ENCODE assay signal across 1 cellular context in the genomic region with DNA sequence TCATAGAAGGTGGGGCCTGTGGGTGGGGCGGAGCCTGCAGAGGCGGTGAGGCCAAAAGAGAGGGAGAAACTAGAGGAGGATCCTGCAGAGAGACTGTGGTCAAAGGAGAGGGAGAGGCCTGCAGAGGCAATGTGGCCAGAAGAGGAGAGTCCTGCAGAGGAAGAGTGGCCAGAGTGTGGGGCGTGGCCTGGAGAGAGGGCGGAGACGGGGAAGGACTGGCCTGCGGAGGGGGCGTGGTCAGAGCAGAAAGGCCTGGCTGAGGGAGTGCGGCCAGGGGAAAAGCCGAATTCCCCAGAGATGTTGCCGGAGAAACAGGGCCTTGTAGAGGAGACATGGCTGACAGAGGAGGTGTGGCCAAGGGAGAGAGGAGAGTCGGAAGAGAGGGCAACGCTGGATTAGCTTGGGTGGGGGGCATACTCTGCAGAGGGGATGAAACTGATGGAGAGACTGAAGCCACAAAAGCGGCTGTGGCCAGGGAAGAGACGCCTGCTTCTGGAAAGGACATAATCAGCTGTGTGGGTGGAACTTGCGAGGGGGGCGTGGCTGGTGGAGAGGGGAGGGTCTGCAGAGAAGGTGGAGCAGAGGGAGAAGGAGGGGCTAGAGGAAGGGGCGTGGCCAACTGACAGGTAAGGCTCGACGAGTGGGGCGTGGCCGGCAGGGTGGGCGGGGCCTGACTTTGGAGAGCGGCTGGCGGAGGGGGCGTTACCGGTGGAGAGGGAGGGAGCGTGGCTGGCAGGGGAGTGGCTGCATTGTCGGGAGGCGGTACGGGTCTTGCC.
TF ChIP-seq lines count a peak whose summit lies in the region.

No MANE protein-coding gene starts in this region.

TF ChIP-seq in K562, 482 proteins besides CTCF, POLR2A, EP300 and RAD21 (continues in another document):
- TF ChIP-seq HNRNPLL (IDR thresholded peaks at IDR 0.05; ENCODE audit: low read depth, low read length, poor library complexity, severe bottlenecking): no peak
- TF ChIP-seq STAG1 (CRISPR knock-in tag; IDR thresholded peaks at IDR 0.05; ENCODE audit: borderline replicate concordance): no peak
- TF ChIP-seq NBN (IDR thresholded peaks at IDR 0.05; ENCODE audit: low read depth): 0 out of 2 replicates have a peak, but pooled peaks have one; percentile 74
- peak; percentile 94 for TF ChIP-seq SMARCA5 (IDR thresholded peaks at IDR 0.05)
- peak; percentile 92 for TF ChIP-seq PKNOX1 (IDR thresholded peaks at IDR 0.05)
- 0 out of 2 replicates have a peak, but pooled peaks have one; percentile 11 for TF ChIP-seq ZNF143 (CRISPR knock-in tag; IDR thresholded peaks at IDR 0.05)
- no peak for TF ChIP-seq ZNF224 (CRISPR knock-in tag; IDR thresholded peaks at IDR 0.05)
- no peak for TF ChIP-seq SMC3 (conservative IDR thresholded peaks at IDR 0.05; ENCODE audit: insufficient read depth, low read depth, low read length)
- TF ChIP-seq KLF13 (tag; IDR thresholded peaks at IDR 0.05; ENCODE audit: borderline replicate concordance, low read depth): 0 out of 2 replicates have a peak, but pooled peaks have one; percentile 22
- TF ChIP-seq, protein P1, sequence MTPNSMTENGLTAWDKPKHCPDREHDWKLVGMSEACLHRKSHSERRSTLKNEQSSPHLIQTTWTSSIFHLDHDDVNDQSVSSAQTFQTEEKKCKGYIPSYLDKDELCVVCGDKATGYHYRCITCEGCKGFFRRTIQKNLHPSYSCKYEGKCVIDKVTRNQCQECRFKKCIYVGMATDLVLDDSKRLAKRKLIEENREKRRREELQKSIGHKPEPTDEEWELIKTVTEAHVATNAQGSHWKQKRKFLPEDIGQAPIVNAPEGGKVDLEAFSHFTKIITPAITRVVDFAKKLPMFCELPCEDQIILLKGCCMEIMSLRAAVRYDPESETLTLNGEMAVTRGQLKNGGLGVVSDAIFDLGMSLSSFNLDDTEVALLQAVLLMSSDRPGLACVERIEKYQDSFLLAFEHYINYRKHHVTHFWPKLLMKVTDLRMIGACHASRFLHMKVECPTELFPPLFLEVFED (CRISPR knock-in tag; conservative IDR thresholded peaks at IDR 0.05): no peak
- no peak for TF ChIP-seq ZNF583 (CRISPR knock-in tag; IDR thresholded peaks at IDR 0.05)
- TF ChIP-seq CHD1 (IDR thresholded peaks at IDR 0.05; ENCODE audit: low read length): peak; percentile 57
- TF ChIP-seq, protein P2, sequence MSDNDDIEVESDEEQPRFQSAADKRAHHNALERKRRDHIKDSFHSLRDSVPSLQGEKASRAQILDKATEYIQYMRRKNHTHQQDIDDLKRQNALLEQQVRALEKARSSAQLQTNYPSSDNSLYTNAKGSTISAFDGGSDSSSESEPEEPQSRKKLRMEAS (CRISPR knock-in tag; IDR thresholded peaks at IDR 0.05): peak; percentile 52
- TF ChIP-seq ATF1 (CRISPR knock-in tag; IDR thresholded peaks at IDR 0.05): no peak
- TF ChIP-seq ATF1 (tag; IDR thresholded peaks at IDR 0.05): 0 out of 2 replicates have a peak, but pooled peaks have one; percentile 4
- peak; percentile 89 for TF ChIP-seq DACH1 (IDR thresholded peaks at IDR 0.05; ENCODE audit: partially characterized antibody)
- TF ChIP-seq, protein P3, sequence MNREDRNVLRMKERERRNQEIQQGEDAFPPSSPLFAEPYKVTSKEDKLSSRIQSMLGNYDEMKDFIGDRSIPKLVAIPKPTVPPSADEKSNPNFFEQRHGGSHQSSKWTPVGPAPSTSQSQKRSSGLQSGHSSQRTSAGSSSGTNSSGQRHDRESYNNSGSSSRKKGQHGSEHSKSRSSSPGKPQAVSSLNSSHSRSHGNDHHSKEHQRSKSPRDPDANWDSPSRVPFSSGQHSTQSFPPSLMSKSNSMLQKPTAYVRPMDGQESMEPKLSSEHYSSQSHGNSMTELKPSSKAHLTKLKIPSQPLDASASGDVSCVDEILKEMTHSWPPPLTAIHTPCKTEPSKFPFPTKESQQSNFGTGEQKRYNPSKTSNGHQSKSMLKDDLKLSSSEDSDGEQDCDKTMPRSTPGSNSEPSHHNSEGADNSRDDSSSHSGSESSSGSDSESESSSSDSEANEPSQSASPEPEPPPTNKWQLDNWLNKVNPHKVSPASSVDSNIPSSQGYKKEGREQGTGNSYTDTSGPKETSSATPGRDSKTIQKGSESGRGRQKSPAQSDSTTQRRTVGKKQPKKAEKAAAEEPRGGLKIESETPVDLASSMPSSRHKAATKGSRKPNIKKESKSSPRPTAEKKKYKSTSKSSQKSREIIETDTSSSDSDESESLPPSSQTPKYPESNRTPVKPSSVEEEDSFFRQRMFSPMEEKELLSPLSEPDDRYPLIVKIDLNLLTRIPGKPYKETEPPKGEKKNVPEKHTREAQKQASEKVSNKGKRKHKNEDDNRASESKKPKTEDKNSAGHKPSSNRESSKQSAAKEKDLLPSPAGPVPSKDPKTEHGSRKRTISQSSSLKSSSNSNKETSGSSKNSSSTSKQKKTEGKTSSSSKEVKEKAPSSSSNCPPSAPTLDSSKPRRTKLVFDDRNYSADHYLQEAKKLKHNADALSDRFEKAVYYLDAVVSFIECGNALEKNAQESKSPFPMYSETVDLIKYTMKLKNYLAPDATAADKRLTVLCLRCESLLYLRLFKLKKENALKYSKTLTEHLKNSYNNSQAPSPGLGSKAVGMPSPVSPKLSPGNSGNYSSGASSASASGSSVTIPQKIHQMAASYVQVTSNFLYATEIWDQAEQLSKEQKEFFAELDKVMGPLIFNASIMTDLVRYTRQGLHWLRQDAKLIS (CRISPR knock-in tag; IDR thresholded peaks at IDR 0.05): 0 out of 2 replicates have a peak, but pooled peaks have one; percentile 49
- TF ChIP-seq ZC3H11A (IDR thresholded peaks at IDR 0.05; ENCODE audit: low read depth, low read length): no peak
- peak; percentile 35; the same call in 1 of the 2 replicates for TF ChIP-seq CREM (IDR thresholded peaks at IDR 0.05; ENCODE audit: low read depth)
- TF ChIP-seq, protein P4, sequence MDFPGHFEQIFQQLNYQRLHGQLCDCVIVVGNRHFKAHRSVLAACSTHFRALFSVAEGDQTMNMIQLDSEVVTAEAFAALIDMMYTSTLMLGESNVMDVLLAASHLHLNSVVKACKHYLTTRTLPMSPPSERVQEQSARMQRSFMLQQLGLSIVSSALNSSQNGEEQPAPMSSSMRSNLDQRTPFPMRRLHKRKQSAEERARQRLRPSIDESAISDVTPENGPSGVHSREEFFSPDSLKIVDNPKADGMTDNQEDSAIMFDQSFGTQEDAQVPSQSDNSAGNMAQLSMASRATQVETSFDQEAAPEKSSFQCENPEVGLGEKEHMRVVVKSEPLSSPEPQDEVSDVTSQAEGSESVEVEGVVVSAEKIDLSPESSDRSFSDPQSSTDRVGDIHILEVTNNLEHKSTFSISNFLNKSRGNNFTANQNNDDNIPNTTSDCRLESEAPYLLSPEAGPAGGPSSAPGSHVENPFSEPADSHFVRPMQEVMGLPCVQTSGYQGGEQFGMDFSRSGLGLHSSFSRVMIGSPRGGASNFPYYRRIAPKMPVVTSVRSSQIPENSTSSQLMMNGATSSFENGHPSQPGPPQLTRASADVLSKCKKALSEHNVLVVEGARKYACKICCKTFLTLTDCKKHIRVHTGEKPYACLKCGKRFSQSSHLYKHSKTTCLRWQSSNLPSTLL (IDR thresholded peaks at IDR 0.05): no peak
- no peak for TF ChIP-seq ZNF584 (CRISPR knock-in tag; IDR thresholded peaks at IDR 0.05; ENCODE audit: low read depth)
- peak; percentile 68; the same call in 1 of the 2 replicates for TF ChIP-seq GABPB1 (CRISPR knock-in tag; IDR thresholded peaks at IDR 0.05)
- no peak for TF ChIP-seq ZBTB17 (CRISPR knock-in tag; IDR thresholded peaks at IDR 0.05)
- peak in 1 of 2 experiments; percentile 47; a peak in 1 of 4 replicates for TF ChIP-seq FOXK2 (conservative IDR thresholded peaks at IDR 0.05 in 1 of 2, IDR thresholded peaks at IDR 0.05 in 1 of 2; ENCODE audit: low read depth in 2 of 2)
- peak; percentile 51; the same call in 1 of the 2 replicates for TF ChIP-seq ZFX (CRISPR knock-in tag; IDR thresholded peaks at IDR 0.05)
- no peak for TF ChIP-seq ZSCAN29 (IDR thresholded peaks at IDR 0.05)
- TF ChIP-seq ZNF511 (CRISPR knock-in tag; IDR thresholded peaks at IDR 0.05): peak; percentile 74; the same call in 1 of the 2 replicates
- TF ChIP-seq SRSF7 (optimal IDR thresholded peaks at IDR 0.05; ENCODE audit: low read depth, low read length): no peak
- no peak for TF ChIP-seq POLR3G (IDR thresholded peaks at IDR 0.05; ENCODE audit: extremely low read depth, insufficient read length, insufficient replicate concordance)
- TF ChIP-seq ZBTB26 (CRISPR knock-in tag; IDR thresholded peaks at IDR 0.05): peak; percentile 18; the same call in 1 of the 2 replicates
- peak; percentile 43; the same call in 1 of the 2 replicates for TF ChIP-seq ARID1B (IDR thresholded peaks at IDR 0.05)
- peak; percentile 11; the same call in 1 of the 2 replicates for TF ChIP-seq LEF1 (IDR thresholded peaks at IDR 0.05)
- 0 out of 2 replicates have a peak, but pooled peaks have one; percentile 24 for TF ChIP-seq MYC (IDR thresholded peaks at IDR 0.05; ENCODE audit: low read depth, low read length)
- no peak for TF ChIP-seq MYC (CRISPR knock-in tag; IDR thresholded peaks at IDR 0.05; ENCODE audit: borderline replicate concordance, low read depth)
- TF ChIP-seq TBP (optimal IDR thresholded peaks at IDR 0.05; ENCODE audit: low read depth, low read length): no peak
- TF ChIP-seq CBX2 (IDR thresholded peaks at IDR 0.05; ENCODE audit: insufficient read depth, low read length, poor library complexity, severe bottlenecking): no peak
- TF ChIP-seq MEF2A (IDR thresholded peaks at IDR 0.05; ENCODE audit: control insufficient read depth, low read depth, low read length): no peak
- TF ChIP-seq ARID4B (CRISPR knock-in tag; IDR thresholded peaks at IDR 0.05): peak; percentile 91
- 0 out of 2 replicates have a peak, but pooled peaks have one; percentile 49 for TF ChIP-seq XRCC5 (IDR thresholded peaks at IDR 0.05; ENCODE audit: low read depth, low read length)
- TF ChIP-seq RUNX1 (IDR thresholded peaks at IDR 0.05; ENCODE audit: low read depth): 0 out of 2 replicates have a peak, but pooled peaks have one; percentile 61
- TF ChIP-seq PHF8 (IDR thresholded peaks at IDR 0.05; ENCODE audit: borderline replicate concordance, low read length): 0 out of 2 replicates have a peak, but pooled peaks have one; percentile 8
- TF ChIP-seq, protein P5, sequence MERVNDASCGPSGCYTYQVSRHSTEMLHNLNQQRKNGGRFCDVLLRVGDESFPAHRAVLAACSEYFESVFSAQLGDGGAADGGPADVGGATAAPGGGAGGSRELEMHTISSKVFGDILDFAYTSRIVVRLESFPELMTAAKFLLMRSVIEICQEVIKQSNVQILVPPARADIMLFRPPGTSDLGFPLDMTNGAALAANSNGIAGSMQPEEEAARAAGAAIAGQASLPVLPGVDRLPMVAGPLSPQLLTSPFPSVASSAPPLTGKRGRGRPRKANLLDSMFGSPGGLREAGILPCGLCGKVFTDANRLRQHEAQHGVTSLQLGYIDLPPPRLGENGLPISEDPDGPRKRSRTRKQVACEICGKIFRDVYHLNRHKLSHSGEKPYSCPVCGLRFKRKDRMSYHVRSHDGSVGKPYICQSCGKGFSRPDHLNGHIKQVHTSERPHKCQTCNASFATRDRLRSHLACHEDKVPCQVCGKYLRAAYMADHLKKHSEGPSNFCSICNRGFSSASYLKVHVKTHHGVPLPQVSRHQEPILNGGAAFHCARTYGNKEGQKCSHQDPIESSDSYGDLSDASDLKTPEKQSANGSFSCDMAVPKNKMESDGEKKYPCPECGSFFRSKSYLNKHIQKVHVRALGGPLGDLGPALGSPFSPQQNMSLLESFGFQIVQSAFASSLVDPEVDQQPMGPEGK (CRISPR knock-in tag; IDR thresholded peaks at IDR 0.05; ENCODE audit: borderline replicate concordance): no peak
